In the genomic region with DNA sequence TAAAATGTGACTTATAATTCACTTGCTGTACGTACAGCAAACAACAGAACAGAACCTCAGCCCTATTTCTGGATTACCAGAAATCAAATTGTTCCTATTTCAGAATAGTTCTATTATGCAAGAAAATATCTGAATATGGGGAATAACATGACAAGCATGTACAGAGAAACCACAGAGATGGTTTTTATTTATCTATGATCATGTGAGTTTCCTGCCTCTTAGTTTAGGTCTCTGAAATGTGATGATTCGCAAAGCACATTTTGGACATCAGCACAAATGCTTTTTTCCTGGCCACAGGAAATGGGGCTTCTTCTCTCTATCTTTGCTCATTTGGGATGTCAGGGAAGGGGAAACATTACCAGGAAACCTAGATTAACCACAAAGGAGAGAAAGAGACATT, we compare ENCODE assay signal across 18 cellular contexts.
DNase-seq lines count a peak whose midpoint lies in the region; ATAC-seq and TF ChIP-seq lines count a peak whose summit lies in the region.
"Had no signal": no experiment of that assay in that cellular context is flagged by ENCODE, and none has a peak within 500 bp of the region (broad histone marks: within the 10 kb centered on the region; RNA-seq: fewer than 3 reads in every experiment).

No MANE protein-coding gene starts in this region.

- no peak overlapping the region for H3K9ac ChIP-seq in GM23248

- H3K9me2 ChIP-seq in GM23248 (ENCODE audit: insufficient read depth): no peaks in the 10 kb centered on the region

- peak overlapping the region; percentile 63 for H3K4me2 ChIP-seq in GM23248 (ENCODE audit: unreplicated experiment)

- intact Hi-C loops in breast epithelium (cut with DNase I; ENCODE audit: low total_unique reads) (no loop called here), aorta (cut with DNase I) (no loop called here)

- peak; percentile 21 for ATAC-seq in aorta (ENCODE audit: low FRiP score)
- ATAC-seq: activated naive CD8-positive, alpha-beta T cell treated with anti-CD3 and anti-CD28 coated beads, Interleukin-2, amount 50 U/mL, for 24 hours; lower lobe of right lung; naive thymus-derived CD4-positive, alpha-beta T cell; stimulated activated effector memory CD8-positive, alpha-beta T cell treated with anti-CD3 and anti-CD28 coated beads, Interleukin-12 subunit alpha, Interleukin-12 subunit beta, amount 100 ng/mL, for 72 hours had no signal

- H3K27me3 ChIP-seq in GM23248 (replicated peaks; ENCODE audit: insufficient read depth): no peaks in the 10 kb centered on the region
- no peaks in the 10 kb centered on the region for H3K27me3 ChIP-seq in breast epithelium
- no peaks in the 10 kb centered on the region for H3K27me3 ChIP-seq in aorta (ENCODE audit: control insufficient read depth in 1 of 2, insufficient read depth in 2 of 2, low read length in 1 of 2)
- H3K27me3 ChIP-seq: SJSA1, transverse colon had no signal

- H3K36me3 ChIP-seq in GM23248 (ENCODE audit: low read depth) (no peaks in the 10 kb centered on the region), breast epithelium (no peaks in the 10 kb centered on the region), aorta (ENCODE audit: control insufficient read depth in 1 of 2, insufficient read depth in 2 of 2, low read length in 1 of 2) (no peaks in the 10 kb centered on the region)
- H3K36me3 ChIP-seq: lower lobe of right lung, prostate gland, SJSA1, transverse colon had no signal

- WGBS in GM23248 (ENCODE audit: low coverage in 1 of 2, low lambda C conversion rate in 2 of 2, missing lambda C conversion rate in 2 of 2), 2 experiments: 31 to 41% methylated on average over 2 of the region's 2 CpGs
- WGBS in aorta, 2 donors: 65 to 67% methylated on average over 2 of the region's 2 CpGs

- peak; percentile 75 for DNase-seq in GM23248
- no peak for DNase-seq in breast epithelium (ENCODE audit: low spot score in 2 of 2)
- peak; percentile 14 for DNase-seq in iris pigment epithelial cell (ENCODE audit: low read depth)
- DNase-seq in aorta: no peak
- no peak for DNase-seq in superior temporal gyrus (ENCODE audit: extremely low spot score)
- no peak for DNase-seq in stimulated activated CD4-positive, alpha-beta T cell treated with anti-CD3 and anti-CD28 coated beads, Interleukin-15, amount 100 ng/mL, for 24 hours
- DNase-seq in KBM-7: no peak
- DNase-seq: activated naive CD8-positive, alpha-beta T cell treated with anti-CD3 and anti-CD28 coated beads, Interleukin-2, amount 50 U/mL, for 24 hours; CD4-positive, CD25-positive, alpha-beta regulatory T cell; DND-41; lower lobe of right lung; naive thymus-derived CD4-positive, alpha-beta T cell; NCI-H1930; NCI-H510A treated with DMSO at 0.1 percent for 48 hours; transverse colon had no signal

- H2AFZ ChIP-seq in GM23248: peak overlapping the region; percentile 49; the same call in 1 of the 2 replicates

- TF ChIP-seq POLR2A in breast epithelium (IDR thresholded peaks at IDR 0.05): no peak

- peaks cover 19% of the 10 kb centered on the region for H3K4me1 ChIP-seq in GM23248 (ENCODE audit: insufficient read depth)
- no peaks in the 10 kb centered on the region for H3K4me1 ChIP-seq in breast epithelium
- peaks cover 0 to 3% of the 10 kb centered on the region in 2 donors for H3K4me1 ChIP-seq in aorta (ENCODE audit: control insufficient read depth in 1 of 2, insufficient read depth in 2 of 2, low read length in 2 of 2)
- H3K4me1 ChIP-seq: lower lobe of right lung, prostate gland, SJSA1, transverse colon had no signal

- H3K9me3 ChIP-seq in GM23248 (ENCODE audit: low read depth): no peaks in the 10 kb centered on the region
- H3K9me3 ChIP-seq in breast epithelium: no peaks in the 10 kb centered on the region
- H3K9me3 ChIP-seq in aorta (ENCODE audit: control insufficient read depth, low read length): no peaks in the 10 kb centered on the region
- H3K9me3 ChIP-seq: lower lobe of right lung, prostate gland, SJSA1, transverse colon had no signal

- in situ Hi-C loops in GM23248 (cut with MboI): no loop called here
- in situ Hi-C loops in KBM-7 (cut with MboI; ENCODE audit: low pct_unique_long_range_greater_than_20kb, low sequenced_read_pairs): no loop called here

- no peak for TF ChIP-seq CTCF in breast epithelium (IDR thresholded peaks at IDR 0.05)

- peaks cover 29% of the 10 kb centered on the region for H3F3A ChIP-seq in GM23248 (ENCODE audit: insufficient read depth)

- no peaks in the 10 kb centered on the region for H3K79me2 ChIP-seq in GM23248 (ENCODE audit: insufficient read depth)

- H3K27ac ChIP-seq in GM23248 (peak overlapping the region; percentile 44), breast epithelium (peak overlapping the region; percentile 57 to 70), aorta (ENCODE audit: low read depth in 1 of 2, low read length in 2 of 2) (no peak overlapping the region)
- H3K27ac ChIP-seq: lower lobe of right lung, prostate gland, SJSA1, transverse colon had no signal

- no peaks in the 10 kb centered on the region for H4K20me1 ChIP-seq in GM23248 (ENCODE audit: insufficient read depth)

- 0 out of 2 replicates have a peak overlapping the region, but pooled peaks have one; percentile 14 for H3K4me3 ChIP-seq in GM23248
- no peak overlapping the region for H3K4me3 ChIP-seq in breast epithelium
- H3K4me3 ChIP-seq in aorta (ENCODE audit: low read length in 2 of 2): no peak overlapping the region
- H3K4me3 ChIP-seq: lower lobe of right lung, prostate gland, SJSA1, transverse colon had no signal

Comparison
In these comparisons a context has a peak if more than half of its experiments do, and no peak if none do; other contexts are left out.
1. DNase-seq: peak in GM23248 (single experiment) and iris pigment epithelial cell (single experiment); none in breast epithelium (0 of 2), aorta (0 of 2), superior temporal gyrus (single experiment), stimulated activated CD4-positive, alpha-beta T cell treated with anti-CD3 and anti-CD28 coated beads, Interleukin-15, amount 100 ng/mL, for 24 hours (single experiment) and KBM-7 (single experiment).
2. H3K27ac ChIP-seq: peak in GM23248 (single experiment) and breast epithelium (2 of 2); none in aorta (0 of 2).